ENCODE assay signal across 1 cellular context in the genomic region with DNA sequence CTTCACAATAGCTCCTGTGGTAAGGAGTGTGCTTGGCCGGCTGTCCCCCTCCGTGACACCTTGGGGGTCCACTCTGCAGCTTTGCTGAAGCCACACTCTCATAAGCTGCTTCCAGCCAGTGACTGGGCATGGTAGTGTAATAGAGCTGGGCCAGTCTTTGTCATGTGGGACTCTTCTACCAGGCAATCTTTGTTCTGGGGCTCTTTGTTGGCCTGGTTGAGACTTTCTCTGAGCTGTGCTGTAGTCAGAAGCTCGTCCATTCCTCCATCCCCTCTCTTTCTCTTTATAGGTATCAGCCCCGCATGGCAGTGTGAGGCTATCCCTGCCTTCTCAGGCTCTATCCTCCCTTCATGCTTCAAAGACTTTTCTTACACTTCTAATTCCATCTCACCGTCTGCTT.
TF ChIP-seq lines count a peak whose summit lies in the region.

No MANE protein-coding gene starts in this region.

TF ChIP-seq in HepG2, 621 proteins besides CTCF, POLR2A, EP300 and RAD21:
- TF ChIP-seq FOXJ3 (CRISPR knock-in tag; IDR thresholded peaks at IDR 0.05; ENCODE audit: borderline replicate concordance): no peak
- TF ChIP-seq ZNF235 (CRISPR knock-in tag; IDR thresholded peaks at IDR 0.05; ENCODE audit: borderline replicate concordance): no peak
- no peak for TF ChIP-seq TOPORS (CRISPR knock-in tag; IDR thresholded peaks at IDR 0.05)
- no peak for TF ChIP-seq U2AF1 (optimal IDR thresholded peaks at IDR 0.05; ENCODE audit: low read depth, low read length)
- TF ChIP-seq, protein P1, sequence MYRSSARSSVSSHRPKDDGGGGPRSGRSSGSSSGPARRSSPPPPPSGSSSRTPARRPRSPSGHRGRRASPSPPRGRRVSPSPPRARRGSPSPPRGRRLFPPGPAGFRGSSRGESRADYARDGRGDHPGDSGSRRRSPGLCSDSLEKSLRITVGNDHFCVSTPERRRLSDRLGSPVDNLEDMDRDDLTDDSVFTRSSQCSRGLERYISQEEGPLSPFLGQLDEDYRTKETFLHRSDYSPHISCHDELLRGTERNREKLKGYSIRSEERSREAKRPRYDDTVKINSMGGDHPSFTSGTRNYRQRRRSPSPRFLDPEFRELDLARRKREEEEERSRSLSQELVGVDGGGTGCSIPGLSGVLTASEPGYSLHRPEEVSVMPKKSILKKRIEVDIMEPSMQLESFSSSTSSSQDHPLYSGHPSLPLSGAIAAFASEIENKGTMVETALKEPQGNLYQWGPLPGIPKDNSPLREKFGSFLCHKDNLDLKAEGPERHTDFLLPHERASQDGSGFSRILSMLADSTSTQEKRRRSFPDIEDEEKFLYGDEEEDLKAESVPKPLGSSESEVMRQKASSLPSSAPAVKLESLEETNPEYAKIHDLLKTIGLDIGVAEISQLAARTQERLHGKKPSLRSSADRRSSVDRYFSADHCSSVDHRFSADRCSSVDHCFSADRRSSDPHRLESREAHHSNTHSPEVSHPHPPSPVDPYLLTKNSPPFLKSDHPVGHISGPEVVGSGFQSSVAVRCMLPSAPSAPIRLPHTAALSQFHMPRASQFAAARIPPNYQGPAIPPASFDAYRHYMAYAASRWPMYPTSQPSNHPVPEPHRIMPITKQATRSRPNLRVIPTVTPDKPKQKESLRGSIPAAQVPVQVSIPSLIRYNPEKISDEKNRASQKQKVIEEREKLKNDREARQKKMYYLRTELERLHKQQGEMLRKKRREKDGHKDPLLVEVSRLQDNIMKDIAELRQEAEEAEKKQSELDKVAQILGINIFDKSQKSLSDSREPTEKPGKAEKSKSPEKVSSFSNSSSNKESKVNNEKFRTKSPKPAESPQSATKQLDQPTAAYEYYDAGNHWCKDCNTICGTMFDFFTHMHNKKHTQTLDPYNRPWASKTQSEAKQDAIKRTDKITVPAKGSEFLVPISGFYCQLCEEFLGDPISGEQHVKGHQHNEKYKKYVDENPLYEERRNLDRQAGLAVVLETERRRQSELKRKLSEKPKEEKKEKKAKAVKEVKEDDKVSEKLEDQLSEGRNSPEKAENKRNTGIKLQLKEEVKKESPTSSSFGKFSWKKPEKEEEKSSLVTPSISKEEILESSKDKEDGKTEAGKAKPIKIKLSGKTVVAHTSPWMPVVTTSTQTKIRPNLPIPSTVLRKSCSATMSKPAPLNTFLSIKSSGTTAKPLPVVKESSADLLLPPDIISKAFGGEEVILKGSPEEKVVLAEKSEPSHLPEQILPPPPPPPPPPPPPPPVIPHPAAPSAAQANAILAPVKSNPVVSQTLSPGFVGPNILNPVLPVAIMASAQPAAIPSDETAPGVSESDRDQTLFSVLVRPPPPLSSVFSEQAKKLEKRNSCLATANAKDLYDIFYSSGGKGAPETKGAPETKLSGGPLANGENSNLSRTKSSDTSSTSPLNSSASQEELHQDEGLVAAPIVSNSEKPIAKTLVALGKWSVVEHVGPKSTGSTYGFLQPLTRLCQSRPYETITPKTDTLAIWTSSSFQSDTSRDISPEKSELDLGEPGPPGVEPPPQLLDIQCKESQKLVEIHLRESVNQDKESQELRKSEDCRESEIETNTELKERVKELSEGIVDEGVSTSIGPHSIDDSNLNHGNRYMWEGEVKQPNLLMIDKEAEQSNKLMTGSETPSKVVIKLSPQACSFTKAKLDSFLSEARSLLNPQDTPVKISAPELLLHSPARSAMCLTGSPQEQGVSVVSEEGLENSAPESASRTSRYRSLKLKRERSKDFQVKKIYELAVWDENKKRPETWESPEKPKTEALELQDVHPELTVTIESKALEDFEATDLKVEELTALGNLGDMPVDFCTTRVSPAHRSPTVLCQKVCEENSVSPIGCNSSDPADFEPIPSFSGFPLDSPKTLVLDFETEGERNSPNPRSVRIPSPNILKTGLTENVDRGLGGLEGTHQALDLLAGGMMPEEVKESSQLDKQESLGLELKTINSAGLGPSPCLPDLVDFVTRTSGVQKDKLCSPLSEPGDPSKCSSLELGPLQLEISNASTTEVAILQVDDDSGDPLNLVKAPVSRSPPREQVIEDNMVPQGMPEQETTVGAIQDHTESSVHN (CRISPR knock-in tag; IDR thresholded peaks at IDR 0.05): no peak
- TF ChIP-seq, protein P2, sequence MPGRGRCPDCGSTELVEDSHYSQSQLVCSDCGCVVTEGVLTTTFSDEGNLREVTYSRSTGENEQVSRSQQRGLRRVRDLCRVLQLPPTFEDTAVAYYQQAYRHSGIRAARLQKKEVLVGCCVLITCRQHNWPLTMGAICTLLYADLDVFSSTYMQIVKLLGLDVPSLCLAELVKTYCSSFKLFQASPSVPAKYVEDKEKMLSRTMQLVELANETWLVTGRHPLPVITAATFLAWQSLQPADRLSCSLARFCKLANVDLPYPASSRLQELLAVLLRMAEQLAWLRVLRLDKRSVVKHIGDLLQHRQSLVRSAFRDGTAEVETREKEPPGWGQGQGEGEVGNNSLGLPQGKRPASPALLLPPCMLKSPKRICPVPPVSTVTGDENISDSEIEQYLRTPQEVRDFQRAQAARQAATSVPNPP (CRISPR knock-in tag; IDR thresholded peaks at IDR 0.05): no peak
- TF ChIP-seq ZNF24 (IDR thresholded peaks at IDR 0.05): no peak
- TF ChIP-seq, protein P3, sequence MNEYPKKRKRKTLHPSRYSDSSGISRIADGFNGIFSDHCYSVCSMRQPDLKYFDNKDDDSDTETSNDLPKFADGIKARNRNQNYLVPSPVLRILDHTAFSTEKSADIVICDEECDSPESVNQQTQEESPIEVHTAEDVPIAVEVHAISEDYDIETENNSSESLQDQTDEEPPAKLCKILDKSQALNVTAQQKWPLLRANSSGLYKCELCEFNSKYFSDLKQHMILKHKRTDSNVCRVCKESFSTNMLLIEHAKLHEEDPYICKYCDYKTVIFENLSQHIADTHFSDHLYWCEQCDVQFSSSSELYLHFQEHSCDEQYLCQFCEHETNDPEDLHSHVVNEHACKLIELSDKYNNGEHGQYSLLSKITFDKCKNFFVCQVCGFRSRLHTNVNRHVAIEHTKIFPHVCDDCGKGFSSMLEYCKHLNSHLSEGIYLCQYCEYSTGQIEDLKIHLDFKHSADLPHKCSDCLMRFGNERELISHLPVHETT (CRISPR knock-in tag; conservative IDR thresholded peaks at IDR 0.05): no peak
- no peak for TF ChIP-seq KDM1A (CRISPR knock-in tag; IDR thresholded peaks at IDR 0.05)
- no peak for TF ChIP-seq YEATS2 (CRISPR knock-in tag; IDR thresholded peaks at IDR 0.05; ENCODE audit: borderline replicate concordance)
